29 cellular contexts compared by ENCODE assay signal in genomic region chr3:151192545-151192944, GRCh38. TPM values are rescaled to one million over a fixed set of nuclear protein-coding genes. Genes with fewer than 3 reads are reported as not detected.
A peak's percentile ranks its signal among the peaks of the same experiment; 100 is the strongest.
DNase-seq lines count a peak whose midpoint lies in the region; ATAC-seq, FAIRE-seq and TF ChIP-seq lines count a peak whose summit lies in the region.
"Had no signal": no experiment of that assay in that cellular context is flagged by ENCODE, and none has a peak within 500 bp of the region (broad histone marks: within the 10 kb centered on the region; RNA-seq: fewer than 3 reads in every experiment).

No MANE protein-coding gene starts in this region.

- H3K9ac ChIP-seq in K562 (ENCODE audit: insufficient read depth in 1 of 2, low read depth in 2 of 2, low read length in 2 of 2), result no peak overlapping the region

- H3K36me3 Mint-ChIP-seq in activated T-cell treated with anti-CD3 and anti-CD28 coated beads, Interleukin-2, amount 50 U/mL, for 24 hours (ENCODE audit: low read depth), result peaks cover 50% of the 10 kb centered on the region

- CTCF ChIA-PET in A549 (lab: Yijun Ruan, JAX), result interaction anchor here (1.4 kb wide), 1 partner anchor 10 kb away, joined by 4 read pairs; no protein-coding TSS in a partner anchor
- CTCF ChIA-PET in K562 (lab: Yijun Ruan, JAX; ENCODE audit: low intra/inter-chr PET ratio), result interaction anchor here (1.0 kb wide), 1 partner anchor 24 kb away, joined by 3 read pairs; no protein-coding TSS in a partner anchor

- TF ChIP-seq RAD21 in A549 (conservative IDR thresholded peaks at IDR 0.05 in 1 of 2, IDR thresholded peaks at IDR 0.05 in 1 of 2) (no peak), K562 (CRISPR knock-in tag; conservative IDR thresholded peaks at IDR 0.05 in 1 of 2, IDR thresholded peaks at IDR 0.05 in 1 of 2) (no peak)

- no peaks in the 10 kb centered on the region for H3K9me3 ChIP-seq in A549
- no peaks in the 10 kb centered on the region for H3K9me3 ChIP-seq in K562 (replicated peaks; ENCODE audit: control insufficient read depth, insufficient read depth, low read depth, low read length)
- H3K9me3 ChIP-seq: SJSA1 had no signal

- H3K9me3 Mint-ChIP-seq in activated T-cell treated with anti-CD3 and anti-CD28 coated beads, Interleukin-2, amount 50 U/mL, for 24 hours, result peaks cover 13% of the 10 kb centered on the region
- H3K9me3 Mint-ChIP-seq: CD8-positive, alpha-beta T cell had no signal

- in situ Hi-C loops in K562 (cut with MboI), result no loop called here

- intact Hi-C loops in K562 (cut with micrococcal nuclease), result no loop called here

- peaks cover 69% of the 10 kb centered on the region for H3K4me1 Mint-ChIP-seq in activated T-cell treated with anti-CD3 and anti-CD28 coated beads, Interleukin-2, amount 50 U/mL, for 24 hours (ENCODE audit: low read depth)
- H3K4me1 Mint-ChIP-seq: B cell had no signal

- no peaks in the 10 kb centered on the region for H4K20me1 ChIP-seq in K562 (replicated peaks; ENCODE audit: control insufficient read depth, insufficient read depth, low read length)

- no peak overlapping the region for H3K4me2 ChIP-seq in A549
- 0 out of 2 replicates have a peak overlapping the region, but pooled peaks have one; percentile 2 for H3K4me2 ChIP-seq in K562 (ENCODE audit: insufficient read depth, low read length)

- no peak for TF ChIP-seq POLR2A in A549 (IDR thresholded peaks at IDR 0.05; ENCODE audit: low read length)
- no peak for TF ChIP-seq POLR2A in GM12891 (IDR thresholded peaks at IDR 0.05; ENCODE audit: low read depth, low read length)
- no peak for TF ChIP-seq POLR2A in K562 (conservative IDR thresholded peaks at IDR 0.05)

- ATAC-seq in A549 (no peak), K562 (no peak), HG02623 (IDR thresholded peaks at IDR 0.05; ENCODE audit: unreplicated experiment) (no peak)
- ATAC-seq: CD8-positive, alpha-beta T cell had no signal

- peak overlapping the region; percentile 83 for H3K27ac Mint-ChIP-seq in activated T-cell treated with anti-CD3 and anti-CD28 coated beads, Interleukin-2, amount 50 U/mL, for 24 hours
- H3K27ac Mint-ChIP-seq: B cell; CD8-positive, alpha-beta T cell had no signal

- H3K4me1 ChIP-seq in A549, result peaks cover 4% of the 10 kb centered on the region; the same call in 1 of the 3 replicates
- H3K4me1 ChIP-seq in K562 (replicated peaks in 1 of 2; ENCODE audit: control insufficient read depth in 2 of 2, insufficient read depth in 2 of 2, low read length in 2 of 2), result no peaks in the 10 kb centered on the region
- H3K4me1 ChIP-seq: SJSA1 had no signal

- no peak overlapping the region for H3K4me3 Mint-ChIP-seq in activated T-cell treated with anti-CD3 and anti-CD28 coated beads, Interleukin-2, amount 50 U/mL, for 24 hours
- H3K4me3 Mint-ChIP-seq: B cell; CD8-positive, alpha-beta T cell had no signal

- no peak overlapping the region for H3K27ac ChIP-seq in A549
- H3K27ac ChIP-seq in K562 (ENCODE audit: extremely low read depth, low read depth, low read length), result no peak overlapping the region
- H3K27ac ChIP-seq: C4-2B, SJSA1 had no signal

- FAIRE-seq in A549 (lab: Jason Lieb, UNC), result no peak
- FAIRE-seq in GM12891 (lab: Jason Lieb, UNC), result peak; percentile 20
- no peak for FAIRE-seq in K562 (lab: Jason Lieb, UNC)
- FAIRE-seq: GM12892, H1 had no signal

- POLR2A ChIA-PET in A549 (lab: Yijun Ruan, JAX), result no interaction called here
- POLR2A ChIA-PET in K562 (lab: Yijun Ruan, JAX), result interaction anchor here (0.6 kb wide), 1 partner anchor 8 kb away, joined by 3 read pairs; no protein-coding TSS in a partner anchor

- no peak overlapping the region for H2AFZ ChIP-seq in K562 (ENCODE audit: low read depth, low read length)

- WGBS in A549 (ENCODE audit: missing lambda C conversion rate), result 87% methylated on average over 6 of the region's 6 CpGs
- 1% methylated on average over 6 of the region's 6 CpGs for WGBS in K562 (ENCODE audit: insufficient coverage, low coverage, missing lambda C conversion rate)

- TF ChIP-seq EP300 in A549 (IDR thresholded peaks at IDR 0.05), result no peak
- no peak for TF ChIP-seq EP300 in K562 (IDR thresholded peaks at IDR 0.05; ENCODE audit: low read length)

- TF ChIP-seq CTCF in A549 (IDR thresholded peaks at IDR 0.05), result no peak
- TF ChIP-seq CTCF in K562 (IDR thresholded peaks at IDR 0.05 in 2 of 3, conservative IDR thresholded peaks at IDR 0.05 in 1 of 3; ENCODE audit: insufficient read depth in 2 of 3, low read depth in 1 of 3, low read length in 3 of 3), result no peak

- no peaks in the 10 kb centered on the region for H3K9me1 ChIP-seq in K562 (ENCODE audit: control insufficient read depth, insufficient read depth, low read length)

- H3K27me3 Mint-ChIP-seq in activated T-cell treated with anti-CD3 and anti-CD28 coated beads, Interleukin-2, amount 50 U/mL, for 24 hours, result no peaks in the 10 kb centered on the region
- H3K27me3 Mint-ChIP-seq: B cell had no signal

- H3K27me3 ChIP-seq in K562 (ENCODE audit: control insufficient read depth in 2 of 2, insufficient read depth in 2 of 2, low read length in 2 of 2), result peaks cover 6 to 13% of the 10 kb centered on the region in 2 experiments; a peak in 3 of 5 replicates

- BruUV-seq in K562 (replicated peaks; lab: Mats Ljungman, UMichigan), result no TSS peak

- no peaks in the 10 kb centered on the region for H3K79me2 ChIP-seq in K562 (ENCODE audit: control insufficient read depth, insufficient read depth, low read length)

- H3K36me3 ChIP-seq in K562 (ENCODE audit: control insufficient read depth, insufficient read depth, low read length), result no peaks in the 10 kb centered on the region
- H3K36me3 ChIP-seq: SJSA1 had no signal

- H3K4me3 ChIP-seq in A549, result no peak overlapping the region
- no peak overlapping the region for H3K4me3 ChIP-seq in K562
- H3K4me3 ChIP-seq: SJSA1 had no signal

- no peak for DNase-seq in activated T-cell treated with anti-CD3 and anti-CD28 coated beads, Interleukin-2, amount 50 U/mL, for 24 hours
- no peak for DNase-seq in activated T-cell treated with anti-CD3 and anti-CD28 coated beads, Interleukin-2, amount 50 U/mL, for 1 hour
- DNase-seq in A549 (ENCODE audit: low read depth in 1 of 2, low spot score in 1 of 2) (no peak), GM12891 (ENCODE audit: insufficient read length, low spot score) (no peak), K562 (ENCODE audit: extremely low read depth in 1 of 4, low spot score in 3 of 4) (no peak)
- DNase-seq in stimulated activated naive CD4-positive, alpha-beta T cell (lab: John Stamatoyannopoulos, UW), result no peak
- DNase-seq: CD8-positive, alpha-beta T cell; DMS 273 treated with DMSO at 0.1 percent for 48 hours; DMS79; EL; GDM1; HCEC 1CT; Karpas-422; NCI-H1092; NCI-H1417 treated with DMSO at 0.1 percent for 48 hours; NCI-H1694 treated with DMSO at 0.1 percent for 48 hours; NCI-H2081 treated with DMSO at 0.1 percent for 48 hours; NCI-H2171; NCI-H226; NCI-H510A; NCI-H69; Right ventricle myocardium superior; RPMI8226 had no signal

TF ChIP-seq in A549, 52 proteins besides CTCF, POLR2A, EP300 and RAD21 (continues in another document):
- TF ChIP-seq GATA3 (IDR thresholded peaks at IDR 0.05; ENCODE audit: borderline replicate concordance), result no peak
- TF ChIP-seq PHF8 (IDR thresholded peaks at IDR 0.05; ENCODE audit: borderline replicate concordance, low read depth), result no peak
- TF ChIP-seq HOXB5 (CRISPR knock-in tag; IDR thresholded peaks at IDR 0.05), result no peak
- TF ChIP-seq HOXA7 (CRISPR knock-in tag; IDR thresholded peaks at IDR 0.05), result no peak
- TF ChIP-seq HDAC2 (IDR thresholded peaks at IDR 0.05), result no peak
- TF ChIP-seq RFX5 (IDR thresholded peaks at IDR 0.05), result no peak

TF ChIP-seq in GM12891, 5 proteins besides CTCF, POLR2A, EP300 and RAD21:
- TF ChIP-seq POU2F2 (IDR thresholded peaks at IDR 0.05; ENCODE audit: low read depth, low read length) (no peak), POLR2AphosphoS5 (IDR thresholded peaks at IDR 0.05; ENCODE audit: low read depth, low read length) (no peak), PAX5 (IDR thresholded peaks at IDR 0.05; ENCODE audit: insufficient read depth, low read length, severe bottlenecking) (no peak), SPI1 (IDR thresholded peaks at IDR 0.05; ENCODE audit: low read depth, low read length) (no peak), TAF1 (IDR thresholded peaks at IDR 0.05; ENCODE audit: low read depth, low read length) (no peak)
TF ChIP-seq in GM12891: peak in this region for 0.

TF ChIP-seq in K562, 482 proteins besides CTCF, POLR2A, EP300 and RAD21 (continues in another document):
- TF ChIP-seq CREB5 (CRISPR knock-in tag; IDR thresholded peaks at IDR 0.05), result no peak

RNA-seq across cellular contexts. Expression of gene GPR171, which starts 10.5 kb away (rescaled TPM):
- polyA plus RNA-seq in A549 (2011; rRNA removed) (not detected in 2 replicates), A549 (2017; fragmentation: RNase III; extraction: RNeasy Plus Mini Kit Qiagen cat#74134 plus additional on column Dnase treatment) (not detected in 3 replicates), K562 (2011; rRNA removed) (not detected in 2 replicates), K562 (2014; fragmentation: Illumina TruSeq; extraction: Trizol) (not detected in 2 replicates), K562 (2014; fragmentation: Nextera tagmentation; extraction: Ambion mirVana) (not detected), K562 (2014; rRNA removed) (not detected in 2 replicates)
- not detected in 2 replicates for polyA plus RNA-seq in A549 (2012; cell fraction: cytosol; rRNA removed)
- not detected in 2 replicates for polyA plus RNA-seq in A549 (2012; cell fraction: nucleus; rRNA removed)
- polyA minus RNA-seq in A549 (2011; rRNA and poly(A)+ RNA removed), result not detected in 2 replicates
- polyA plus RNA-seq in GM12891 (2012; ENCODE audit: low read depth, missing spikeins), result 2.7 TPM
- total RNA-seq in K562 (2011; cell fraction: chromatin; rRNA removed; ENCODE audit: low replicate concordance), result not detected in 2 replicates
- total RNA-seq in K562 (2011; cell fraction: nucleolus; rRNA removed), result not detected in 2 replicates
- not detected in 2 replicates for total RNA-seq in K562 (2011; cell fraction: nucleoplasm; rRNA removed)
- total RNA-seq in K562 (2014; rRNA removed) (not detected in 2 replicates), K562 (2014; rRNA removed; fragmentation: Illumina TruSeq; extraction: Trizol) (not detected in 2 replicates), K562 (2015; rRNA removed; fragmentation: Illumina TruSeq; extraction: Trizol) (not detected in 2 replicates), K562 (2021) (0.11 TPM in 1 of 2 replicates, not detected in the other)
- not detected in 2 replicates for polyA plus RNA-seq in K562 (2011; cell fraction: cytosol; rRNA removed)
- polyA plus RNA-seq in K562 (2011; cell fraction: nucleus; rRNA removed), result not detected in 2 replicates
- not detected in 2 replicates for polyA plus RNA-seq in K562 (2012)
- not detected in 2 replicates for polyA minus RNA-seq in K562 (2011; rRNA and poly(A)+ RNA removed)
- not detected in 2 replicates for polyA minus RNA-seq in K562 (2011; cell fraction: cytosol; rRNA and poly(A)+ RNA removed)
- not detected in 2 replicates for polyA minus RNA-seq in K562 (2011; cell fraction: nucleus; rRNA and poly(A)+ RNA removed)
- total RNA-seq: H1, SJSA1 had no signal
- polyA plus RNA-seq: H1 had no signal
